ENCODE assay signal across 8 cellular contexts in genomic region chr10:122953827-122954730, GRCh38. TPM values are rescaled to one million over a fixed set of nuclear protein-coding genes. Genes with fewer than 3 reads are reported as not detected.
DNase-seq lines count a peak whose midpoint lies in the region; ATAC-seq and TF ChIP-seq lines count a peak whose summit lies in the region.

TSS of gene C10orf88 (minus strand) at chr10:122954227. CDS start at chr10:122954178, 49 bp downstream.

- H3K4me3 Mint-ChIP-seq in CD14-positive monocyte: peak within 1 kb of the TSS; percentile 81 to 88
- peak within 1 kb of the TSS; percentile 82 for H3K4me3 Mint-ChIP-seq in activated CD4-positive, alpha-beta memory T cell treated with anti-CD3 and anti-CD28 coated beads for 36 hours

- H3K27me3 ChIP-seq in duodenal mucosa (ENCODE audit: control insufficient read depth in 1 of 2, insufficient read depth in 2 of 2, low read length in 2 of 2) (no peaks in the 10 kb centered on the region), right lobe of liver (no peaks in the 10 kb centered on the region)

- ATAC-seq in GM19397 (IDR thresholded peaks at IDR 0.05; ENCODE audit: unreplicated experiment) (peak; percentile 94), HG03571 (IDR thresholded peaks at IDR 0.05; ENCODE audit: unreplicated experiment) (peak; percentile 99), right lobe of liver (peak; percentile 98 to 99 (median 98))

- POLR2A ChIA-PET in activated CD4-positive, alpha-beta memory T cell treated with anti-CD3 and anti-CD28 coated beads for 36 hours (lab: Charles Lee): interaction anchor here (0.6 to 1.2 kb wide), 5 partner anchors 26 to 74 kb away, joined by 3 to 8 read pairs (median 4); partner anchors contain the start of genes ACADSB, IKZF5 and PSTK

- peaks cover 0 to 3% of the 10 kb centered on the region in 2 donors for H3K9me3 ChIP-seq in duodenal mucosa (ENCODE audit: control insufficient read depth in 1 of 2, low read length in 2 of 2)
- no peaks in the 10 kb centered on the region for H3K9me3 ChIP-seq in right lobe of liver

- peak; percentile 98 for DNase-seq in CD14-positive monocyte (ENCODE audit: low spot score)
- peak; percentile 97 for DNase-seq in NCI-H82 (lab: John Stamatoyannopoulos, UW)
- peak; percentile 98 for DNase-seq in activated CD4-positive, alpha-beta memory T cell treated with anti-CD3 and anti-CD28 coated beads for 36 hours
- DNase-seq in right lobe of liver: peak; percentile 96 to 99 (median 98)
- peak; percentile 96 to 99 for DNase-seq in stimulated activated CD4-positive, alpha-beta T cell treated with anti-CD3 and anti-CD28 coated beads, Interleukin-4, amount 100 ng/mL, for 4 hours

- H3K9me3 Mint-ChIP-seq in CD14-positive monocyte: peaks cover 4 to 16% (median 10%) of the 10 kb centered on the region in 7 donors
- H3K9me3 Mint-ChIP-seq in activated CD4-positive, alpha-beta memory T cell treated with anti-CD3 and anti-CD28 coated beads for 36 hours: no peaks in the 10 kb centered on the region

- peaks cover 12 to 13% of the 10 kb centered on the region in 2 donors for H3K36me3 Mint-ChIP-seq in CD14-positive monocyte
- H3K36me3 Mint-ChIP-seq in activated CD4-positive, alpha-beta memory T cell treated with anti-CD3 and anti-CD28 coated beads for 36 hours: peaks cover 22% of the 10 kb centered on the region

- H3K36me3 ChIP-seq in duodenal mucosa (ENCODE audit: control insufficient read depth in 1 of 2, insufficient read depth in 2 of 2, low read length in 2 of 2) (peaks cover 0 to 3% of the 10 kb centered on the region in 2 donors), right lobe of liver (peaks cover 0 to 8% (median 0%) of the 10 kb centered on the region in 4 donors)

- 4% methylated on average over 19 of the region's 83 CpGs for WGBS in right lobe of liver (ENCODE audit: insufficient coverage, low coverage, low lambda C conversion rate, missing lambda C conversion rate)

- H3K9ac ChIP-seq in duodenal mucosa (ENCODE audit: low read depth in 1 of 2, low read length in 2 of 2): peak within 1 kb of the TSS; percentile 50 to 79

- peak within 1 kb of the TSS; percentile 46 to 83 (median 64) for H3K27ac Mint-ChIP-seq in CD14-positive monocyte
- peak within 1 kb of the TSS; percentile 80 for H3K27ac Mint-ChIP-seq in activated CD4-positive, alpha-beta memory T cell treated with anti-CD3 and anti-CD28 coated beads for 36 hours

- H3K27ac ChIP-seq in duodenal mucosa (ENCODE audit: low read depth, low read length): no peak within 1 kb of the TSS
- H3K27ac ChIP-seq in right lobe of liver: peak within 1 kb of the TSS; percentile 43 to 66 (median 64)

- no peak for TF ChIP-seq CTCF in CD14-positive monocyte (IDR thresholded peaks at IDR 0.05)
- no peak for TF ChIP-seq CTCF in right lobe of liver (IDR thresholded peaks at IDR 0.05)

- CTCF ChIA-PET in activated CD4-positive, alpha-beta memory T cell treated with anti-CD3 and anti-CD28 coated beads for 36 hours (lab: Charles Lee): interaction anchor here (0.7 to 2.0 kb wide), 3 partner anchors 26 to 54 kb away, joined by 3 to 14 read pairs (median 5); partner anchors contain the start of gene PSTK

- TF ChIP-seq POLR2A in right lobe of liver (IDR thresholded peaks at IDR 0.05): peak; percentile 48

- intact Hi-C loops in CD14-positive monocyte (cut with micrococcal nuclease) (loop anchor here (2.0 to 5.0 kb wide), 4 partner anchors 27 to 198 kb away; partner anchors contain the start of genes PSTK (in 2 of the 2), ACADSB (in 1 of the 2), BUB3 (in 1 of the 2) and IKZF5 (in 1 of the 2)), right lobe of liver (cut with DNase I) (no loop called here)
- intact Hi-C loops in activated CD4-positive, alpha-beta memory T cell treated with anti-CD3 and anti-CD28 coated beads for 36 hours (cut with micrococcal nuclease): loop anchor here (1.0 to 5.0 kb wide), 4 partner anchors 26 to 198 kb away; partner anchors contain the start of genes BUB3, FAM24B, IKZF5 and PSTK

- H3K27me3 Mint-ChIP-seq in CD14-positive monocyte (ENCODE audit: low read depth in 3 of 3): peaks cover 9 to 17% (median 15%) of the 10 kb centered on the region in 3 donors
- H3K27me3 Mint-ChIP-seq in activated CD4-positive, alpha-beta memory T cell treated with anti-CD3 and anti-CD28 coated beads for 36 hours: peaks cover 1% of the 10 kb centered on the region

- H3K4me1 Mint-ChIP-seq in CD14-positive monocyte: peaks cover 18% of the 10 kb centered on the region
- peaks cover 30% of the 10 kb centered on the region for H3K4me1 Mint-ChIP-seq in activated CD4-positive, alpha-beta memory T cell treated with anti-CD3 and anti-CD28 coated beads for 36 hours (ENCODE audit: low read depth)

- H3K4me3 ChIP-seq in duodenal mucosa (ENCODE audit: low read depth in 1 of 2, low read length in 2 of 2) (peak within 1 kb of the TSS; percentile 73 to 83), right lobe of liver (peak within 1 kb of the TSS; percentile 82 to 90 (median 90))

- H3K4me1 ChIP-seq in duodenal mucosa (ENCODE audit: control insufficient read depth in 1 of 2, insufficient read depth in 2 of 2, low read length in 2 of 2) (peaks cover 11 to 18% of the 10 kb centered on the region in 2 donors), right lobe of liver (peaks cover 0 to 13% (median 0%) of the 10 kb centered on the region in 4 donors)

RNA-seq across cellular contexts. Expression of gene C10orf88, which starts in this region (rescaled TPM):
- 1 to 10 TPM; 2.7 to 2.9 TPM for polyA plus RNA-seq in CD14-positive monocyte
- 1 to 10 TPM; 8.3 to 9.2 TPM for total RNA-seq in activated CD4-positive, alpha-beta memory T cell treated with anti-CD3 and anti-CD28 coated beads for 36 hours
- 1 to 10 TPM; 2.0 to 4.5 (median 3.3) TPM for total RNA-seq in right lobe of liver

Comparison
In these comparisons a context has a peak if more than half of its experiments do, and no peak if none do; other contexts are left out.
1. intact Hi-C loops: an anchor here in CD14-positive monocyte (2.0 to 5.0 kb wide) and activated CD4-positive, alpha-beta memory T cell treated with anti-CD3 and anti-CD28 coated beads for 36 hours (1.0 to 5.0 kb wide); none called in right lobe of liver.